In genomic region chr9:14298607-14299022, GRCh38 we compare ENCODE assay signal across 2 cellular contexts.
TF ChIP-seq lines count a peak whose summit lies in the region.

No MANE protein-coding gene starts in this region.

TF ChIP-seq in IMR-90, 13 proteins besides CTCF, POLR2A, EP300 and RAD21:
- TF ChIP-seq CHD1 (IDR thresholded peaks at IDR 0.05; ENCODE audit: low read depth, low read length) (no peak), CEBPB (IDR thresholded peaks at IDR 0.05; ENCODE audit: low read depth, low read length) (peak; percentile 10; the same call in 1 of the 2 replicates)

TF ChIP-seq in K562, 482 proteins besides CTCF, POLR2A, EP300 and RAD21:
- TF ChIP-seq CEBPB (tag; IDR thresholded peaks at IDR 0.05) (0 out of 2 replicates have a peak, but pooled peaks have one; percentile 32), NKRF (IDR thresholded peaks at IDR 0.05; ENCODE audit: borderline replicate concordance) (no peak)
